1 cellular context compared by ENCODE assay signal in genomic region chr2:35989040-35989439, GRCh38.
TF ChIP-seq lines count a peak whose summit lies in the region.

No MANE protein-coding gene starts in this region.

TF ChIP-seq in GM23338, 12 proteins besides CTCF, POLR2A, EP300 and RAD21 (continued from another document):
- TF ChIP-seq ZNF462 (CRISPR knock-in tag; IDR thresholded peaks at IDR 0.05): no peak
- no peak for TF ChIP-seq EZH2 (IDR thresholded peaks at IDR 0.05; ENCODE audit: low read depth, unreplicated experiment)
- no peak for TF ChIP-seq CREB1 (CRISPR knock-in tag; IDR thresholded peaks at IDR 0.05; ENCODE audit: low read depth)
- TF ChIP-seq POLR2AphosphoS5 (IDR thresholded peaks at IDR 0.05; ENCODE audit: low read depth): no peak
- no peak for TF ChIP-seq NANOG (IDR thresholded peaks at IDR 0.05; ENCODE audit: borderline replicate concordance)
- TF ChIP-seq STAT1 (IDR thresholded peaks at IDR 0.05; ENCODE audit: unreplicated experiment): no peak
- no peak for TF ChIP-seq ZNF114 (CRISPR knock-in tag; IDR thresholded peaks at IDR 0.05)
- no peak for TF ChIP-seq ETS1 (IDR thresholded peaks at IDR 0.05)
